Comparison of ENCODE assay signal across 8 cellular contexts in genomic region chr9:83220737-83221136, GRCh38.
DNase-seq lines count a peak whose midpoint lies in the region; ATAC-seq and TF ChIP-seq lines count a peak whose summit lies in the region.

No MANE protein-coding gene starts in this region.

- ATAC-seq in GM21390 (IDR thresholded peaks at IDR 0.05; ENCODE audit: unreplicated experiment), result peak; percentile 96
- ATAC-seq in HG03521 (IDR thresholded peaks at IDR 0.05; ENCODE audit: unreplicated experiment), result peak; percentile 79
- no peak for ATAC-seq in gastrocnemius medialis

- H3K4me3 ChIP-seq in fibroblast of villous mesenchyme (ENCODE audit: low read depth, low read length), result no peak overlapping the region
- H3K4me3 ChIP-seq in gastrocnemius medialis, result no peak overlapping the region

- intact Hi-C loops in gastrocnemius medialis (cut with DNase I; ENCODE audit: low total_unique reads), result no loop called here

- H3K36me3 ChIP-seq in gastrocnemius medialis, result no peaks in the 10 kb centered on the region

- no peak for TF ChIP-seq CTCF in fibroblast of villous mesenchyme (IDR thresholded peaks at IDR 0.05; ENCODE audit: insufficient read depth, low read depth, low read length)
- TF ChIP-seq CTCF in GM13976 (IDR thresholded peaks at IDR 0.05; ENCODE audit: borderline replicate concordance, control extremely low read depth, extremely low read depth, insufficient read depth, missing control alignments), result no peak
- no peak for TF ChIP-seq CTCF in gastrocnemius medialis (IDR thresholded peaks at IDR 0.05 in 4 of 5, conservative IDR thresholded peaks at IDR 0.05 in 1 of 5)

- H3K4me1 ChIP-seq in gastrocnemius medialis, result peaks cover 5 to 11% of the 10 kb centered on the region in 2 donors

- in situ Hi-C loops in GM13976 (cut with MboI; ENCODE audit: low sequenced_read_pairs, unreplicated experiment), result no loop called here
- in situ Hi-C loops in gastrocnemius medialis (cut with MboI; ENCODE audit: low sequenced_read_pairs in 4 of 4), result loop anchor here in 2 of 4 donors (25.0 kb wide), 1 partner anchor 317 kb away; the partner anchor contains the start of gene FRMD3 (in 2 of the 2)

- no peak for TF ChIP-seq POLR2A in gastrocnemius medialis (IDR thresholded peaks at IDR 0.05)

- no peaks in the 10 kb centered on the region for H3K9me3 ChIP-seq in gastrocnemius medialis

- DNase-seq in ELR (ENCODE audit: low read depth) (peak; percentile 81), fibroblast of villous mesenchyme (ENCODE audit: low read depth) (peak; percentile 7), GM13976 (ENCODE audit: low spot score) (no peak), gastrocnemius medialis (no peak), T-helper 1 cell (no peak), DMS 273 treated with DMSO at 0.1 percent for 48 hours (lab: John Stamatoyannopoulos, UW) (no peak)

- H3K27me3 ChIP-seq in gastrocnemius medialis, result no peaks in the 10 kb centered on the region

- H3K27ac ChIP-seq in gastrocnemius medialis, result no peak overlapping the region

Comparison
In these comparisons a context has a peak if more than half of its experiments do, and no peak if none do; other contexts are left out.
1. DNase-seq: peak in ELR (single experiment) and fibroblast of villous mesenchyme (single experiment); none in GM13976 (single experiment), gastrocnemius medialis (0 of 2), T-helper 1 cell (0 of 5) and DMS 273 treated with DMSO at 0.1 percent for 48 hours (single experiment).
2. ATAC-seq: peak in GM21390 (single experiment) and HG03521 (single experiment); none in gastrocnemius medialis (0 of 2).